1 cellular context compared by ENCODE assay signal in genomic region chr3:19901918-19902317, GRCh38.
TF ChIP-seq lines count a peak whose summit lies in the region.

No MANE protein-coding gene starts in this region.

TF ChIP-seq in K562, 482 proteins besides CTCF, POLR2A, EP300 and RAD21:
- peak; percentile 42; the same call in 1 of the 2 replicates for TF ChIP-seq ZNF24 (IDR thresholded peaks at IDR 0.05)
- TF ChIP-seq CEBPB (tag; IDR thresholded peaks at IDR 0.05) = peak; percentile 60
- TF ChIP-seq L3MBTL2 (IDR thresholded peaks at IDR 0.05) = no peak
- peak; percentile 67 for TF ChIP-seq NFIC (IDR thresholded peaks at IDR 0.05)
- no peak for TF ChIP-seq CEBPG (CRISPR knock-in tag; IDR thresholded peaks at IDR 0.05)
- peak; percentile 16 to 57; a peak in 2 of 4 replicates for TF ChIP-seq CEBPG (tag; conservative IDR thresholded peaks at IDR 0.05 in 1 of 2, IDR thresholded peaks at IDR 0.05 in 1 of 2)
- TF ChIP-seq NRF1 (conservative IDR thresholded peaks at IDR 0.05 in 1 of 2, IDR thresholded peaks at IDR 0.05 in 1 of 2) = 0 out of 4 replicates have a peak, but pooled peaks of 1 of the 2 experiments have one; percentile 17
- TF ChIP-seq EP400 (IDR thresholded peaks at IDR 0.05) = no peak
- TF ChIP-seq DDX20 (tag; IDR thresholded peaks at IDR 0.05; ENCODE audit: low read depth) = no peak
- TF ChIP-seq NR4A1 (CRISPR knock-in tag; IDR thresholded peaks at IDR 0.05) = no peak
- TF ChIP-seq NR4A1 (tag; IDR thresholded peaks at IDR 0.05) = no peak
- peak; percentile 27; the same call in 1 of the 2 replicates for TF ChIP-seq ZNF384 (IDR thresholded peaks at IDR 0.05; ENCODE audit: low read depth, low read length)
